23 cellular contexts compared by ENCODE assay signal in the genomic region with DNA sequence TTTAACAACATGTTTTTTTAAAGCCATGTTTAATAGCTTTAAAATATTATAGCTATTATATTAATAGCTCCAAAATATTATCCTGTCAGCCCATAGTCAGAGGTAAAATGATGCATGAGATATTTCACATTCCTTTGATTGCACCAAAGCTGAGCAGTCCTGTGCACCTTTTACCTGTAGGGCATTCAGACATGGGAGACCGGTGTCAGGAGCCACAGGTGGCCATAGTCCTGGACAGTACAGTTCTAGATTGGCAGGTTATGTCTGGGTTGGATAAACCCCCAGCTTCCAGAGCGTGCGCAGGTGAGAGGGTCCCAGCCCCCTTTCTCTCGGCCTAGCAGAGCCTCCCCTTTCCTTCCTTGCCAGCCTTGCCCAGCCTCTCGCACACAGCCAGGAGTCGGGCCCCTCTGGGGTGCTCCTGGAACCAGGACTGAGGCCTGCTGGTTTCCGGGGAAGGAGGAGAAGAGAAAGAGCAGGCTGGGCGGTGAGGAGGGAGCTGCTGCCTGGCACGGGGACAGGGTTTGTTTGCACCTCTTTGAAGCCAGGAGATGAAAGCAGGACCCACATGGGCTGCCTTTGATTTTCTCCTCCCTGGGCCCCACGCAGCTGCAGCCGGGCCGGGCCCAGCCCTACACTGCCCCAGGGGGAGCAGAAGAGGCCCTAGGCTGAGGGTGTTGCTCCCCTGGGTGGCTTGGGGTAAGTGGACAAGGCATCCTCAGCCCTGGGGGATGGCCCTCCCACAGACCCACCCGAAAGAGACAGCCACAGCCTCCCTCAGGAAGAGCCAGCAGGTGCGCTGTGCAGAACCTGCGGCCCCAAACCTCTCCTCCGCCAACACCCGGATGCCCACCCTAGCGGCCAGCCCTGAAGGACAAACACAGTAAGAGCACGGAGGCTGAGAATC.
A peak's percentile ranks its signal among the peaks of the same experiment; 100 is the strongest.
DNase-seq lines count a peak whose midpoint lies in the region; ATAC-seq and TF ChIP-seq lines count a peak whose summit lies in the region.
"Had no signal": no experiment of that assay in that cellular context is flagged by ENCODE, and none has a peak within 500 bp of the region (broad histone marks: within the 10 kb centered on the region; RNA-seq: fewer than 3 reads in every experiment).

No MANE protein-coding gene starts in this region.

- intact Hi-C loops in CD4-positive, alpha-beta T cell (cut with DNase I, micrococcal nuclease), result no loop called here

- peaks cover 3% of the 10 kb centered on the region for H3K27me3 ChIP-seq in CD4-positive, alpha-beta T cell (ENCODE audit: control insufficient read depth, insufficient read depth, low read length)
- H3K27me3 ChIP-seq: hepatocyte had no signal

- POLR2A ChIA-PET in CD4-positive, alpha-beta T cell (lab: Charles Lee), result interaction anchor here (0.7 kb wide), 1 partner anchor 196 kb away, joined by 4 read pairs; no protein-coding TSS in a partner anchor

- no peak for TF ChIP-seq CTCF in CD4-positive, alpha-beta T cell (IDR thresholded peaks at IDR 0.05)
- TF ChIP-seq CTCF in mesothelial cell of epicardium (IDR thresholded peaks at IDR 0.05; ENCODE audit: unreplicated experiment), result no peak

- H3K36me3 Mint-ChIP-seq in CD4-positive, alpha-beta T cell (ENCODE audit: low read depth), result no peaks in the 10 kb centered on the region
- no peaks in the 10 kb centered on the region for H3K36me3 Mint-ChIP-seq in mesothelial cell of epicardium
- H3K36me3 Mint-ChIP-seq: activated naive CD8-positive, alpha-beta T cell treated with anti-CD3 and anti-CD28 coated beads, Interleukin-2, amount 10 ng/mL, durations not matched to agents 7 days and 5 days; CD4-positive, CD25-positive, alpha-beta regulatory T cell; immature natural killer cell had no signal

- no peaks in the 10 kb centered on the region for H3K9me3 ChIP-seq in CD4-positive, alpha-beta T cell (ENCODE audit: control insufficient read depth, low read length)
- H3K9me3 ChIP-seq: neutrophil, thoracic aorta had no signal

- peaks cover 23% of the 10 kb centered on the region for H3K27me3 Mint-ChIP-seq in CD4-positive, alpha-beta T cell
- H3K27me3 Mint-ChIP-seq in mesothelial cell of epicardium (ENCODE audit: low read depth), result peaks cover under 1% of the 10 kb centered on the region
- H3K27me3 Mint-ChIP-seq: central memory CD8-positive, alpha-beta T cell had no signal

- peak; percentile 43 for ATAC-seq in CD4-positive, alpha-beta T cell (ENCODE audit: poor library complexity)
- no peak for ATAC-seq in GM19035 (IDR thresholded peaks at IDR 0.05; ENCODE audit: unreplicated experiment)
- ATAC-seq: activated CD4-positive, CD25-positive, alpha-beta regulatory T cell treated with anti-CD3 and anti-CD28 coated beads, Interleukin-2, amount 50 U/mL, for 24 hours had no signal

- no peak overlapping the region for H3K27ac Mint-ChIP-seq in CD4-positive, alpha-beta T cell
- H3K27ac Mint-ChIP-seq in mesothelial cell of epicardium, result peak overlapping the region; percentile 82
- H3K27ac Mint-ChIP-seq: activated naive CD8-positive, alpha-beta T cell treated with anti-CD3 and anti-CD28 coated beads, Interleukin-2, amount 10 ng/mL, durations not matched to agents 7 days and 5 days; immature natural killer cell had no signal

- CTCF ChIA-PET in CD4-positive, alpha-beta T cell (lab: Charles Lee), result interaction anchor here (0.6 kb wide), 1 partner anchor 85 kb away, joined by 4 read pairs; no protein-coding TSS in a partner anchor

- H3K27ac ChIP-seq in CD4-positive, alpha-beta T cell (ENCODE audit: low read depth, low read length), result no peak overlapping the region
- H3K27ac ChIP-seq: dorsolateral prefrontal cortex, epithelial cell of prostate, hepatocyte, neutrophil, thoracic aorta had no signal

- H3K4me3 Mint-ChIP-seq in CD4-positive, alpha-beta T cell, result no peak overlapping the region
- H3K4me3 Mint-ChIP-seq in mesothelial cell of epicardium, result no peak overlapping the region
- H3K4me3 Mint-ChIP-seq: activated naive CD8-positive, alpha-beta T cell treated with anti-CD3 and anti-CD28 coated beads, Interleukin-2, amount 10 ng/mL, durations not matched to agents 7 days and 5 days; CD4-positive, CD25-positive, alpha-beta regulatory T cell; central memory CD8-positive, alpha-beta T cell; immature natural killer cell had no signal

- no peaks in the 10 kb centered on the region for H3K9me3 Mint-ChIP-seq in CD4-positive, alpha-beta T cell
- no peaks in the 10 kb centered on the region for H3K9me3 Mint-ChIP-seq in mesothelial cell of epicardium
- H3K9me3 Mint-ChIP-seq: activated naive CD8-positive, alpha-beta T cell treated with anti-CD3 and anti-CD28 coated beads, Interleukin-2, amount 10 ng/mL, durations not matched to agents 7 days and 5 days; central memory CD8-positive, alpha-beta T cell; immature natural killer cell had no signal

- peaks cover 44% of the 10 kb centered on the region for H3K4me1 Mint-ChIP-seq in CD4-positive, alpha-beta T cell (ENCODE audit: low read depth)
- H3K4me1 Mint-ChIP-seq in mesothelial cell of epicardium, result peaks cover 42% of the 10 kb centered on the region

- DNase-seq in CD4-positive, alpha-beta T cell, result no peak
- DNase-seq in DMS53 treated with DMSO at 0.1 percent for 48 hours (lab: John Stamatoyannopoulos, UW; ENCODE audit: unreplicated experiment) (peak; percentile 16), NCI-H510A (lab: John Stamatoyannopoulos, UW) (peak; percentile 72), mesothelial cell of epicardium (ENCODE audit: low spot score in 2 of 2, unreplicated experiment in 2 of 2) (no peak), NCI-H1417 treated with DMSO at 0.1 percent for 48 hours (lab: John Stamatoyannopoulos, UW) (no peak), DMS79 (lab: John Stamatoyannopoulos, UW) (no peak)
- DNase-seq in activated CD4-positive, CD25-positive, alpha-beta regulatory T cell treated with anti-CD3 and anti-CD28 coated beads, Interleukin-2, amount 50 U/mL, for 72 hours, result no peak
- DNase-seq: activated naive CD8-positive, alpha-beta T cell treated with anti-CD3 and anti-CD28 coated beads, Interleukin-2, amount 10 ng/mL, durations not matched to agents 7 days and 5 days; activated T-cell treated with anti-CD3 and anti-CD28 coated beads, Interleukin-2, amount 50 U/mL, for 48 hours; CD4-positive, CD25-positive, alpha-beta regulatory T cell; DMS79 treated with DMSO at 0.1 percent for 48 hours; dorsolateral prefrontal cortex; immature natural killer cell; NCI-H1436; NCI-H2171; stimulated activated CD4-positive, alpha-beta T cell treated with anti-CD3 and anti-CD28 coated beads, Interleukin-1b, Interleukin-23, amount 100 ng/mL, for 48 hours had no signal

Comparison
In these comparisons a context has a peak if more than half of its experiments do, and no peak if none do; other contexts are left out.
1. DNase-seq: peak in DMS53 treated with DMSO at 0.1 percent for 48 hours (single experiment) and NCI-H510A (single experiment); none in CD4-positive, alpha-beta T cell (0 of 10), mesothelial cell of epicardium (0 of 2), NCI-H1417 treated with DMSO at 0.1 percent for 48 hours (single experiment), activated CD4-positive, CD25-positive, alpha-beta regulatory T cell treated with anti-CD3 and anti-CD28 coated beads, Interleukin-2, amount 50 U/mL, for 72 hours (single experiment) and DMS79 (single experiment).